16 cellular contexts compared by ENCODE assay signal in genomic region chr1:147769107-147769506, GRCh38. TPM values are rescaled to one million over a fixed set of nuclear protein-coding genes. Genes with fewer than 3 reads are reported as not detected.
DNase-seq lines count a peak whose midpoint lies in the region; ATAC-seq and TF ChIP-seq lines count a peak whose summit lies in the region.
"Had no signal": no experiment of that assay in that cellular context is flagged by ENCODE, and none has a peak within 500 bp of the region (broad histone marks: within the 10 kb centered on the region; RNA-seq: fewer than 3 reads in every experiment).

No MANE protein-coding gene starts in this region.

- H3K27ac Mint-ChIP-seq in GM23338, result no peak overlapping the region
- H3K27ac Mint-ChIP-seq in activated CD8-positive, alpha-beta T cell treated with anti-CD3 and anti-CD28 coated beads for 36 hours, result no peak overlapping the region

- no peaks in the 10 kb centered on the region for H3K27me3 ChIP-seq in GM23338 (ENCODE audit: insufficient read depth)
- H3K27me3 ChIP-seq in gastroesophageal sphincter, result peaks cover 5% of the 10 kb centered on the region
- H3K27me3 ChIP-seq in subcutaneous abdominal adipose tissue (ENCODE audit: control insufficient read depth in 5 of 5, insufficient read depth in 4 of 5, low read length in 5 of 5), result no peaks in the 10 kb centered on the region

- H3K9ac ChIP-seq in subcutaneous abdominal adipose tissue (ENCODE audit: low read length in 5 of 5), result no peak overlapping the region
- H3K9ac ChIP-seq: KMS-11 had no signal

- no peaks in the 10 kb centered on the region for H3F3A ChIP-seq in GM23338 (replicated peaks; ENCODE audit: low read depth)

- CTCF ChIA-PET in activated CD8-positive, alpha-beta T cell treated with anti-CD3 and anti-CD28 coated beads for 36 hours (lab: Charles Lee), result no interaction called here
- CTCF ChIA-PET in RWPE1 (lab: Yijun Ruan, JAX), result no interaction called here

- intact Hi-C loops in activated CD8-positive, alpha-beta T cell treated with anti-CD3 and anti-CD28 coated beads for 36 hours (cut with micrococcal nuclease), result no loop called here

- WGBS in gastroesophageal sphincter (ENCODE audit: low coverage in 1 of 2), 2 donors, result 25 to 38% methylated on average over 3 to 5 of the region's 5 CpGs

- H3K4me3 ChIP-seq in GM23338 (no peak overlapping the region), coronary artery (peak overlapping the region; percentile 20), gastroesophageal sphincter (no peak overlapping the region), subcutaneous abdominal adipose tissue (ENCODE audit: low read depth in 1 of 5, low read length in 5 of 5) (no peak overlapping the region)
- H3K4me3 ChIP-seq: A549 had no signal

- no peak overlapping the region for H2AFZ ChIP-seq in GM23338

- no peak for TF ChIP-seq CTCF in GM23338 (conservative IDR thresholded peaks at IDR 0.05; ENCODE audit: low read depth in 2 of 2)
- no peak for TF ChIP-seq CTCF in coronary artery (IDR thresholded peaks at IDR 0.05)
- no peak for TF ChIP-seq CTCF in gastroesophageal sphincter (IDR thresholded peaks at IDR 0.05)
- no peak for TF ChIP-seq CTCF in activated CD8-positive, alpha-beta T cell treated with anti-CD3 and anti-CD28 coated beads for 36 hours (IDR thresholded peaks at IDR 0.05)
- no peak for TF ChIP-seq CTCF in RWPE1 (conservative IDR thresholded peaks at IDR 0.05; ENCODE audit: low read depth)

- H3K36me3 Mint-ChIP-seq in GM23338 (ENCODE audit: low read depth), result no peaks in the 10 kb centered on the region
- no peaks in the 10 kb centered on the region for H3K36me3 Mint-ChIP-seq in activated CD8-positive, alpha-beta T cell treated with anti-CD3 and anti-CD28 coated beads for 36 hours (ENCODE audit: low read depth)

- TF ChIP-seq EP300 in gastroesophageal sphincter (IDR thresholded peaks at IDR 0.05), result no peak

- no peaks in the 10 kb centered on the region for H3K79me2 ChIP-seq in GM23338 (replicated peaks; ENCODE audit: insufficient read depth)

- H3K27ac ChIP-seq in GM23338 (ENCODE audit: low read depth) (no peak overlapping the region), coronary artery (peak overlapping the region; percentile 82 to 85), gastroesophageal sphincter (peak overlapping the region in 3 of 4 donors; percentile 46 to 68 (median 48)), subcutaneous abdominal adipose tissue (ENCODE audit: low read depth, low read length) (peak overlapping the region; percentile 4), RWPE1 (no peak overlapping the region)
- H3K27ac ChIP-seq: A549, KMS-11 had no signal

- no peak overlapping the region for H3K4me3 Mint-ChIP-seq in GM23338
- no peak overlapping the region for H3K4me3 Mint-ChIP-seq in activated CD8-positive, alpha-beta T cell treated with anti-CD3 and anti-CD28 coated beads for 36 hours

- peaks cover 14% of the 10 kb centered on the region for H3K4me1 Mint-ChIP-seq in GM23338
- H3K4me1 Mint-ChIP-seq in activated CD8-positive, alpha-beta T cell treated with anti-CD3 and anti-CD28 coated beads for 36 hours (ENCODE audit: low read depth), result peaks cover 5% of the 10 kb centered on the region

- peaks cover 9% of the 10 kb centered on the region for H3K27me3 Mint-ChIP-seq in GM23338 (ENCODE audit: insufficient read depth, low read depth, poor library complexity)
- H3K27me3 Mint-ChIP-seq in activated CD8-positive, alpha-beta T cell treated with anti-CD3 and anti-CD28 coated beads for 36 hours, result peaks cover 14% of the 10 kb centered on the region

- H3K4me2 ChIP-seq in GM23338, result no peak overlapping the region
- H3K4me2 ChIP-seq: A549, KMS-11 had no signal

- H3K36me3 ChIP-seq in GM23338 (ENCODE audit: insufficient read depth) (no peaks in the 10 kb centered on the region), gastroesophageal sphincter (no peaks in the 10 kb centered on the region), subcutaneous abdominal adipose tissue (ENCODE audit: control insufficient read depth in 5 of 5, insufficient read depth in 5 of 5, low read length in 5 of 5) (no peaks in the 10 kb centered on the region)

- POLR2A ChIA-PET in activated CD8-positive, alpha-beta T cell treated with anti-CD3 and anti-CD28 coated beads for 36 hours (lab: Charles Lee), result no interaction called here
- POLR2A ChIA-PET in RWPE1 (lab: Yijun Ruan, JAX; ENCODE audit: low non-redundant PET), result no interaction called here

- ATAC-seq in GM23338 (no peak), gastroesophageal sphincter (peak; percentile 49)
- ATAC-seq in activated CD8-positive, alpha-beta T cell treated with anti-CD3 and anti-CD28 coated beads for 36 hours, result no peak
- ATAC-seq: A549, HepG2 had no signal

- H3K4me1 ChIP-seq in GM23338 (ENCODE audit: insufficient read depth) (peaks cover 11% of the 10 kb centered on the region; the same call in 1 of the 2 replicates), gastroesophageal sphincter (peaks cover 0 to 54% (median 25%) of the 10 kb centered on the region in 3 donors), subcutaneous abdominal adipose tissue (ENCODE audit: control insufficient read depth in 5 of 5, insufficient read depth in 5 of 5, low read length in 5 of 5) (peaks cover 9 to 62% (median 55%) of the 10 kb centered on the region in 5 donors)
- H3K4me1 ChIP-seq: A549 had no signal

- no peaks in the 10 kb centered on the region for H4K20me1 ChIP-seq in GM23338 (replicated peaks; ENCODE audit: insufficient read depth)

- no peaks in the 10 kb centered on the region; the same call in 1 of the 2 replicates for H3K9me2 ChIP-seq in GM23338 (ENCODE audit: insufficient read depth)

- no peak for TF ChIP-seq POLR2A in gastroesophageal sphincter (IDR thresholded peaks at IDR 0.05)

- DNase-seq in GM23338 (ENCODE audit: low spot score) (peak; percentile 17), coronary artery (ENCODE audit: low spot score) (peak; percentile 85), SIG-M5 (lab: John Stamatoyannopoulos, UW) (no peak), NCI-H2107 treated with DMSO at 0.1 percent for 48 hours (lab: John Stamatoyannopoulos, UW; ENCODE audit: unreplicated experiment) (no peak), RWPE1 (ENCODE audit: low spot score) (no peak)
- no peak for DNase-seq in activated CD8-positive, alpha-beta T cell treated with anti-CD3 and anti-CD28 coated beads for 36 hours
- DNase-seq: DND-41, NCI-H1436, NCI-H2029 treated with DMSO at 0.1 percent for 48 hours, NCI-H510A, SHP77 had no signal

- peaks cover 2% of the 10 kb centered on the region; the same call in 1 of the 3 replicates for H3K9me3 Mint-ChIP-seq in GM23338
- H3K9me3 Mint-ChIP-seq in activated CD8-positive, alpha-beta T cell treated with anti-CD3 and anti-CD28 coated beads for 36 hours, result no peaks in the 10 kb centered on the region

- H3K9me3 ChIP-seq in gastroesophageal sphincter, result no peaks in the 10 kb centered on the region
- no peaks in the 10 kb centered on the region for H3K9me3 ChIP-seq in subcutaneous abdominal adipose tissue (ENCODE audit: control insufficient read depth in 5 of 5, low read length in 5 of 5)
- H3K9me3 ChIP-seq: A549 had no signal

TF ChIP-seq in GM23338, 12 proteins besides CTCF, POLR2A, EP300 and RAD21 (continues in another document):
- TF ChIP-seq JUNB (IDR thresholded peaks at IDR 0.05; ENCODE audit: unreplicated experiment) (no peak), NANOG (IDR thresholded peaks at IDR 0.05; ENCODE audit: borderline replicate concordance) (no peak), POLR2AphosphoS5 (IDR thresholded peaks at IDR 0.05; ENCODE audit: low read depth) (no peak), EZH2phosphoT487 (IDR thresholded peaks at IDR 0.05; ENCODE audit: unreplicated experiment) (no peak), ZNF114 (CRISPR knock-in tag; IDR thresholded peaks at IDR 0.05) (no peak), CREB1 (CRISPR knock-in tag; IDR thresholded peaks at IDR 0.05; ENCODE audit: low read depth) (no peak), EZH2 (IDR thresholded peaks at IDR 0.05; ENCODE audit: low read depth, unreplicated experiment) (no peak), ETS1 (IDR thresholded peaks at IDR 0.05) (no peak), STAT1 (IDR thresholded peaks at IDR 0.05; ENCODE audit: unreplicated experiment) (no peak)

RNA-seq across cellular contexts. Expression of gene GJA5, which starts 8.7 kb away (rescaled TPM):
- 0.85 and 1.7 TPM in 2 replicates for total RNA-seq in GM23338 (2014; rRNA removed; shearing (Covaris generic))
- polyA plus RNA-seq in GM23338 (2016; fragmentation: Nextera tagmentation; extraction: Ambion mirVana), result 0.24 and 0.50 TPM in 2 replicates
- total RNA-seq in gastroesophageal sphincter, result 10 to 100 TPM in 2 of 4 donors, 1 to 10 TPM in 2; 3.9 to 17.4 (median 7.9) TPM
- total RNA-seq in activated CD8-positive, alpha-beta T cell treated with anti-CD3 and anti-CD28 coated beads for 36 hours, result not detected
- total RNA-seq: HepG2 had no signal
- polyA plus RNA-seq: A549, HepG2 had no signal

Comparison
In these comparisons a context has a peak if more than half of its experiments do, and no peak if none do; other contexts are left out.
1. DNase-seq: peak in GM23338 (single experiment) and coronary artery (single experiment); none in SIG-M5 (single experiment), activated CD8-positive, alpha-beta T cell treated with anti-CD3 and anti-CD28 coated beads for 36 hours (single experiment), NCI-H2107 treated with DMSO at 0.1 percent for 48 hours (single experiment) and RWPE1 (single experiment).
2. H3K27ac ChIP-seq: peak in coronary artery (2 of 2), gastroesophageal sphincter (3 of 4) and subcutaneous abdominal adipose tissue (single experiment); none in GM23338 (single experiment) and RWPE1 (single experiment).